ENCODE assay signal across 1 cellular context in genomic region chr1:246170574-246171261, GRCh38.
TF ChIP-seq lines count a peak whose summit lies in the region.

No MANE protein-coding gene starts in this region.

TF ChIP-seq in K562, 482 proteins besides CTCF, POLR2A, EP300 and RAD21 (continued from another document and continues in another):
- no peak for TF ChIP-seq THRA (IDR thresholded peaks at IDR 0.05)
- peak; percentile 74 for TF ChIP-seq GATAD2B (IDR thresholded peaks at IDR 0.05; ENCODE audit: borderline replicate concordance)
- peak; percentile 91 for TF ChIP-seq PKNOX1 (IDR thresholded peaks at IDR 0.05)
- TF ChIP-seq KLF10 (CRISPR knock-in tag; IDR thresholded peaks at IDR 0.05) = no peak
- TF ChIP-seq SIN3B (IDR thresholded peaks at IDR 0.05; ENCODE audit: low read depth) = no peak
- TF ChIP-seq DEAF1 (CRISPR knock-in tag; IDR thresholded peaks at IDR 0.05) = no peak
- TF ChIP-seq ZBTB40 (IDR thresholded peaks at IDR 0.05) = no peak
- no peak for TF ChIP-seq ZBTB40 (CRISPR knock-in tag; IDR thresholded peaks at IDR 0.05)
- no peak for TF ChIP-seq CHCHD3 (CRISPR knock-in tag; IDR thresholded peaks at IDR 0.05)
- peak; percentile 56 for TF ChIP-seq NFRKB (IDR thresholded peaks at IDR 0.05; ENCODE audit: low read depth)
- no peak for TF ChIP-seq ZFP1 (CRISPR knock-in tag; IDR thresholded peaks at IDR 0.05)
- TF ChIP-seq NR1H2 (CRISPR knock-in tag; IDR thresholded peaks at IDR 0.05) = no peak
- TF ChIP-seq TCF3 (CRISPR knock-in tag; IDR thresholded peaks at IDR 0.05) = peak; percentile 92
- 0 out of 2 replicates have a peak, but pooled peaks have one; percentile 35 for TF ChIP-seq ZNF175 (CRISPR knock-in tag; IDR thresholded peaks at IDR 0.05; ENCODE audit: low read depth)
- no peak for TF ChIP-seq ZNF518B (CRISPR knock-in tag; IDR thresholded peaks at IDR 0.05)
- TF ChIP-seq ZNF316 (IDR thresholded peaks at IDR 0.05) = no peak
- 0 out of 2 replicates have a peak, but pooled peaks have one; percentile 24 for TF ChIP-seq ATF7 (IDR thresholded peaks at IDR 0.05)
- TF ChIP-seq SMARCA4 (IDR thresholded peaks at IDR 0.05) = peak; percentile 96
- peak; percentile 44 for TF ChIP-seq CXXC5 (CRISPR knock-in tag; IDR thresholded peaks at IDR 0.05)
- TF ChIP-seq ZNF324 (CRISPR knock-in tag; IDR thresholded peaks at IDR 0.05) = 0 out of 2 replicates have a peak, but pooled peaks have one; percentile 38
- TF ChIP-seq SRSF9 (IDR thresholded peaks at IDR 0.05; ENCODE audit: borderline replicate concordance, low read depth, low read length) = no peak
- peak; percentile 55 to 66; a peak in 3 of 4 replicates for TF ChIP-seq FOXK2 (conservative IDR thresholded peaks at IDR 0.05 in 1 of 2, IDR thresholded peaks at IDR 0.05 in 1 of 2; ENCODE audit: low read depth in 2 of 2)
- peak in 1 of 2 experiments; percentile 55; a peak in 2 of 4 replicates for TF ChIP-seq MNT (conservative IDR thresholded peaks at IDR 0.05)
- peak; percentile 87 for TF ChIP-seq LEF1 (IDR thresholded peaks at IDR 0.05)
- 0 out of 2 replicates have a peak, but pooled peaks have one; percentile 22 for TF ChIP-seq TOE1 (IDR thresholded peaks at IDR 0.05; ENCODE audit: borderline replicate concordance)
- TF ChIP-seq TOE1 (CRISPR knock-in tag; IDR thresholded peaks at IDR 0.05; ENCODE audit: borderline replicate concordance, low read depth) = no peak
- peak; percentile 83 for TF ChIP-seq TAL1 (IDR thresholded peaks at IDR 0.05)
- no peak for TF ChIP-seq IFI16 (CRISPR knock-in tag; IDR thresholded peaks at IDR 0.05)
- no peak for TF ChIP-seq ZHX1 (conservative IDR thresholded peaks at IDR 0.05; ENCODE audit: low read length)
- TF ChIP-seq KHSRP (IDR thresholded peaks at IDR 0.05) = no peak
- peak; percentile 79 for TF ChIP-seq NCOR1 (IDR thresholded peaks at IDR 0.05)
- peak; percentile 20 to 72; a peak in 1 of 4 replicates for TF ChIP-seq ARNT (IDR thresholded peaks at IDR 0.05)
- no peak for TF ChIP-seq SIN3A (IDR thresholded peaks at IDR 0.05; ENCODE audit: borderline replicate concordance in 2 of 2, control insufficient read depth in 1 of 2, low read depth in 2 of 2, low read length in 2 of 2)
- no peak for TF ChIP-seq KLF16 (IDR thresholded peaks at IDR 0.05)
- no peak for TF ChIP-seq THAP12 (CRISPR knock-in tag; IDR thresholded peaks at IDR 0.05)
- peak in 1 of 2 experiments; percentile 56; a peak in 2 of 4 replicates for TF ChIP-seq FOXA3 (CRISPR knock-in tag; conservative IDR thresholded peaks at IDR 0.05 in 1 of 2, IDR thresholded peaks at IDR 0.05 in 1 of 2)
